32 cellular contexts compared by ENCODE assay signal in genomic region chr12:20199780-20200179, GRCh38.
DNase-seq lines count a peak whose midpoint lies in the region; ATAC-seq and TF ChIP-seq lines count a peak whose summit lies in the region.
"Had no signal": no experiment of that assay in that cellular context is flagged by ENCODE, and none has a peak within 500 bp of the region (broad histone marks: within the 10 kb centered on the region; RNA-seq: fewer than 3 reads in every experiment).

No MANE protein-coding gene starts in this region.

- no peak overlapping the region for H3K4me3 Mint-ChIP-seq in WTC11
- H3K4me3 Mint-ChIP-seq: B cell; CD14-positive monocyte; CD4-positive, alpha-beta memory T cell; CD4-positive, alpha-beta T cell; CD4-positive, CD25-positive, alpha-beta regulatory T cell; CD8-positive, alpha-beta memory T cell; CD8-positive, alpha-beta T cell had no signal

- ATAC-seq in WTC11 (no peak), GM21381 (IDR thresholded peaks at IDR 0.05; ENCODE audit: unreplicated experiment) (no peak), GM19035 (IDR thresholded peaks at IDR 0.05; ENCODE audit: unreplicated experiment) (no peak)
- ATAC-seq: A549; CD8-positive, alpha-beta T cell had no signal

- H3K9me3 ChIP-seq in HEK293 (ENCODE audit: control insufficient read depth, insufficient read depth, low read depth, low read length) = no peaks in the 10 kb centered on the region
- H3K9me3 ChIP-seq: BE2C; BLaER1; BLaER1 treated with 17β-estradiol and CSF1 and Interleukin-3, amounts not matched to agents 10 nM and 100 nM had no signal

- H3K27ac Mint-ChIP-seq in WTC11 = no peak overlapping the region
- H3K27ac Mint-ChIP-seq: B cell; CD14-positive monocyte; CD4-positive, alpha-beta memory T cell; CD4-positive, alpha-beta T cell; CD8-positive, alpha-beta memory T cell; CD8-positive, alpha-beta T cell had no signal

- no peaks in the 10 kb centered on the region for H3K4me1 ChIP-seq in HEK293 (ENCODE audit: control insufficient read depth, insufficient read depth, low read length)
- H3K4me1 ChIP-seq: A549; BE2C; BLaER1; BLaER1 treated with 17β-estradiol and CSF1 and Interleukin-3, amounts not matched to agents 10 nM and 100 nM; Caco-2 had no signal

- no peak for TF ChIP-seq CTCF in HEK293 (tag by site-specific recombination; IDR thresholded peaks at IDR 0.05)
- no peak for TF ChIP-seq CTCF in WTC11 (IDR thresholded peaks at IDR 0.05)

- H3K9me3 Mint-ChIP-seq in WTC11 = peaks cover 11% of the 10 kb centered on the region; the same call in 1 of the 2 replicates
- H3K9me3 Mint-ChIP-seq: CD4-positive, alpha-beta T cell; CD8-positive, alpha-beta T cell had no signal

- CTCF ChIA-PET in HEK293 (lab: Yijun Ruan, JAX) = no interaction called here
- CTCF ChIA-PET in WTC11 (lab: Charles Lee) = interaction anchor here (0.7 kb wide), 1 partner anchor 421 kb away, joined by 4 read pairs; no protein-coding TSS in a partner anchor

- H3K4me3 ChIP-seq in HEK293 (ENCODE audit: low read depth, low read length) = no peak overlapping the region
- H3K4me3 ChIP-seq: A549; BLaER1; BLaER1 treated with 17β-estradiol and CSF1 and Interleukin-3, amounts not matched to agents 10 nM and 100 nM had no signal

- no peak overlapping the region for H3K27ac ChIP-seq in HEK293 (ENCODE audit: extremely low read depth, low read depth, low read length)
- H3K27ac ChIP-seq: 22Rv1; A549; BLaER1; BLaER1 treated with 17β-estradiol and CSF1 and Interleukin-3, amounts not matched to agents 10 nM and 100 nM; C4-2B had no signal

- H3K36me3 ChIP-seq in HEK293 (ENCODE audit: control insufficient read depth in 2 of 2, insufficient read depth in 1 of 2, low read length in 2 of 2) = no peaks in the 10 kb centered on the region
- H3K36me3 ChIP-seq: BE2C; BLaER1; BLaER1 treated with 17β-estradiol and CSF1 and Interleukin-3, amounts not matched to agents 10 nM and 100 nM had no signal

- peaks cover 10% of the 10 kb centered on the region for H3K4me1 Mint-ChIP-seq in WTC11
- H3K4me1 Mint-ChIP-seq: B cell; CD4-positive, alpha-beta memory T cell; CD4-positive, CD25-positive, alpha-beta regulatory T cell; CD8-positive, alpha-beta memory T cell had no signal

- POLR2A ChIA-PET in HEK293 (lab: Yijun Ruan, JAX) = no interaction called here
- POLR2A ChIA-PET in WTC11 (lab: Charles Lee) = no interaction called here

- no peaks in the 10 kb centered on the region for H3K27me3 Mint-ChIP-seq in WTC11 (ENCODE audit: low read depth)
- H3K27me3 Mint-ChIP-seq: B cell; CD4-positive, alpha-beta memory T cell; CD4-positive, alpha-beta T cell; CD4-positive, CD25-positive, alpha-beta regulatory T cell; CD8-positive, alpha-beta memory T cell had no signal

- DNase-seq in DMS53 (lab: John Stamatoyannopoulos, UW) (peak; percentile 21), DMS53 treated with DMSO at 0.1 percent for 48 hours (lab: John Stamatoyannopoulos, UW; ENCODE audit: unreplicated experiment) (no peak), WTC11 (ENCODE audit: low spot score) (no peak)
- DNase-seq: 8988T; ACHN; AML-193; BE2C; C1 segment of cervical spinal cord; Caco-2; Calu3; CD4-positive, alpha-beta memory T cell; CD4-positive, alpha-beta T cell; CD4-positive, CD25-positive, alpha-beta regulatory T cell; CD8-positive, alpha-beta memory T cell; CD8-positive, alpha-beta T cell; COR-L47; DMS 273 treated with DMSO at 0.1 percent for 48 hours; DMS153; DMS79; DMS79 treated with DMSO at 0.1 percent for 48 hours; DND-41; EL had no signal

- H3K36me3 Mint-ChIP-seq in WTC11 = no peaks in the 10 kb centered on the region
- H3K36me3 Mint-ChIP-seq: CD14-positive monocyte; CD4-positive, alpha-beta memory T cell; CD4-positive, CD25-positive, alpha-beta regulatory T cell; CD8-positive, alpha-beta memory T cell; CD8-positive, alpha-beta T cell had no signal

TF ChIP-seq in HEK293, 187 proteins besides CTCF, POLR2A, EP300 and RAD21:
- no peak for TF ChIP-seq YY2 (tag by site-specific recombination; IDR thresholded peaks at IDR 0.05)
- peak; percentile 55 for TF ChIP-seq SETDB1 (IDR thresholded peaks at IDR 0.05; ENCODE audit: insufficient read length, low read length)
- TF ChIP-seq SCRT1 (tag by site-specific recombination; IDR thresholded peaks at IDR 0.05; ENCODE audit: borderline replicate concordance) = no peak
- no peak for TF ChIP-seq ZNF211 (tag by site-specific recombination; IDR thresholded peaks at IDR 0.05; ENCODE audit: low read depth)

TF ChIP-seq in WTC11, 78 proteins besides CTCF, POLR2A, EP300 and RAD21:
- TF ChIP-seq ZBTB43 (CRISPR knock-in tag; IDR thresholded peaks at IDR 0.05) (no peak), AFF4 (CRISPR knock-in tag; IDR thresholded peaks at IDR 0.05; ENCODE audit: borderline replicate concordance) (no peak), ZNF317 (CRISPR knock-in tag; IDR thresholded peaks at IDR 0.05; ENCODE audit: borderline replicate concordance, low read depth) (peak; percentile 69)
